1 cellular context compared by ENCODE assay signal in genomic region chr17:50428831-50429424, GRCh38.
TF ChIP-seq lines count a peak whose summit lies in the region.

No MANE protein-coding gene starts in this region.

TF ChIP-seq in HepG2, 621 proteins besides CTCF, POLR2A, EP300 and RAD21 (continued from another document and continues in another):
- TF ChIP-seq AFF4 (CRISPR knock-in tag; IDR thresholded peaks at IDR 0.05) (peak; percentile 86; the same call in 1 of the 2 replicates), GABPA (IDR thresholded peaks at IDR 0.05; ENCODE audit: low read depth, low read length) (no peak), GABPA (CRISPR knock-in tag; IDR thresholded peaks at IDR 0.05; ENCODE audit: low read depth) (peak; percentile 49; the same call in 1 of the 2 replicates), CBX5 (CRISPR knock-in tag; IDR thresholded peaks at IDR 0.05; ENCODE audit: borderline replicate concordance) (peak; percentile 98; the same call in 1 of the 2 replicates), ZNF362 (CRISPR knock-in tag; IDR thresholded peaks at IDR 0.05; ENCODE audit: borderline replicate concordance) (peak; percentile 44; the same call in 1 of the 2 replicates), RAD51 (IDR thresholded peaks at IDR 0.05; ENCODE audit: borderline replicate concordance) (no peak), KAT7 (CRISPR knock-in tag; IDR thresholded peaks at IDR 0.05; ENCODE audit: borderline replicate concordance) (0 out of 2 replicates have a peak, but pooled peaks have one; percentile 53), ZNF691 (CRISPR knock-in tag; IDR thresholded peaks at IDR 0.05; ENCODE audit: borderline replicate concordance, low read depth) (peak; percentile 92), ZNF441 (CRISPR knock-in tag; IDR thresholded peaks at IDR 0.05; ENCODE audit: borderline replicate concordance) (peak; percentile 68; the same call in 1 of the 2 replicates), ZNF652 (CRISPR knock-in tag; IDR thresholded peaks at IDR 0.05; ENCODE audit: borderline replicate concordance, low read depth) (peak; percentile 53; the same call in 1 of the 2 replicates), BHLHE40 (IDR thresholded peaks at IDR 0.05; ENCODE audit: low read length) (no peak), HMG20A (CRISPR knock-in tag; IDR thresholded peaks at IDR 0.05; ENCODE audit: borderline replicate concordance) (peak; percentile 97), HIVEP1 (CRISPR knock-in tag; IDR thresholded peaks at IDR 0.05) (peak; percentile 62; the same call in 1 of the 2 replicates), ZNF570 (CRISPR knock-in tag; IDR thresholded peaks at IDR 0.05; ENCODE audit: borderline replicate concordance) (no peak), NR2F1 (CRISPR knock-in tag; IDR thresholded peaks at IDR 0.05) (peak; percentile 61 to 69; a peak in 3 of 4 replicates), ZFP36L1 (CRISPR knock-in tag; IDR thresholded peaks at IDR 0.05) (peak; percentile 12; the same call in 1 of the 2 replicates), ATF4 (CRISPR knock-in tag; IDR thresholded peaks at IDR 0.05) (peak in 1 of 2 experiments; percentile 71; a peak in 2 of 4 replicates), RERE (CRISPR knock-in tag; IDR thresholded peaks at IDR 0.05; ENCODE audit: low read depth) (peak; percentile 88), ZNF883 (CRISPR knock-in tag; IDR thresholded peaks at IDR 0.05; ENCODE audit: not compliant biosample characterization) (no peak), ZNF557 (CRISPR knock-in tag; IDR thresholded peaks at IDR 0.05) (peak; percentile 23; the same call in 1 of the 2 replicates), ZNF317 (CRISPR knock-in tag; IDR thresholded peaks at IDR 0.05) (peak; percentile 59), ZNF577 (CRISPR knock-in tag; IDR thresholded peaks at IDR 0.05; ENCODE audit: borderline replicate concordance, low read depth) (no peak), EHMT2 (IDR thresholded peaks at IDR 0.05; ENCODE audit: borderline replicate concordance, low read depth, low read length) (no peak; the same call in 1 of the 2 replicates), ZNF10 (CRISPR knock-in tag; IDR thresholded peaks at IDR 0.05; ENCODE audit: borderline replicate concordance, low read depth) (no peak), IRF9 (CRISPR knock-in tag; IDR thresholded peaks at IDR 0.05; ENCODE audit: borderline replicate concordance) (peak; percentile 36; the same call in 1 of the 2 replicates), NR2C2 (CRISPR knock-in tag; IDR thresholded peaks at IDR 0.05; ENCODE audit: borderline replicate concordance) (peak; percentile 77), HOXA3 (CRISPR knock-in tag; IDR thresholded peaks at IDR 0.05) (peak; percentile 91), ZNF580 (CRISPR knock-in tag; IDR thresholded peaks at IDR 0.05; ENCODE audit: borderline replicate concordance, low read depth) (peak; percentile 75; the same call in 1 of the 2 replicates), ZSCAN12 (CRISPR knock-in tag; IDR thresholded peaks at IDR 0.05) (no peak), ZNF496 (CRISPR knock-in tag; IDR thresholded peaks at IDR 0.05; ENCODE audit: insufficient replicate concordance) (no peak), TCF12 (IDR thresholded peaks at IDR 0.05) (no peak), TCF12 (CRISPR knock-in tag; IDR thresholded peaks at IDR 0.05) (peak; percentile 50; the same call in 1 of the 2 replicates), ZBTB20 (CRISPR knock-in tag; IDR thresholded peaks at IDR 0.05; ENCODE audit: borderline replicate concordance, low read depth) (peak; percentile 79; the same call in 1 of the 2 replicates), ZNF44 (CRISPR knock-in tag; IDR thresholded peaks at IDR 0.05) (peak; percentile 26; the same call in 1 of the 2 replicates), BRF2 (CRISPR knock-in tag; IDR thresholded peaks at IDR 0.05) (0 out of 2 replicates have a peak, but pooled peaks have one; percentile 32), ZGPAT (CRISPR knock-in tag; IDR thresholded peaks at IDR 0.05) (peak; percentile 94), GATAD1 (CRISPR knock-in tag; IDR thresholded peaks at IDR 0.05) (peak; percentile 68; the same call in 1 of the 2 replicates)
